Comparison of ENCODE assay signal across 1 cellular context in the genomic region with DNA sequence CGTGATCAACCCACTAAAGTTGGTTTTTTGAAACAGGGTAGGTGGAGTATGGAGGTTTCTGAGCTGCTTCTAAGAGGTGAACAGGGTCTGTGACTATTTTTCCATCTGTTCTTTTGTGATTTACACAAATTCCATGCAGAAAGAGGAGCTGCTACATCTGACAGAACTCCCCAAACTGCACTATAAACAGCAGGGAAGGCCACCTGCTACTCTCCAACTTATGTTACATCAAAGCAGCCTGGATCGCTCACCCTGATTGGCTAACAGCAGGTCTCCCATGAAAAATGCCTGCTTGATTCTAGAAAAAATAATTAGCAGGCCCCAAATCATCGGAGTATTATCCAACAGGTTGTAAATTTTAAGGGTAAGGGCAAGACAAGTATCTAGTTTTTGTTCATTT.
TF ChIP-seq lines count a peak whose summit lies in the region.

No MANE protein-coding gene starts in this region.

TF ChIP-seq in HepG2, 621 proteins besides CTCF, POLR2A, EP300 and RAD21 (continued from another document):
- no peak for TF ChIP-seq ETV5 (CRISPR knock-in tag; IDR thresholded peaks at IDR 0.05; ENCODE audit: borderline replicate concordance)
- TF ChIP-seq IKZF4 (CRISPR knock-in tag; IDR thresholded peaks at IDR 0.05; ENCODE audit: borderline replicate concordance, low read depth, not compliant biosample characterization): no peak
- TF ChIP-seq ZNF577 (CRISPR knock-in tag; IDR thresholded peaks at IDR 0.05; ENCODE audit: borderline replicate concordance, low read depth): no peak
- no peak for TF ChIP-seq DMAP1 (CRISPR knock-in tag; IDR thresholded peaks at IDR 0.05)
- TF ChIP-seq ZNF282 (IDR thresholded peaks at IDR 0.05; ENCODE audit: partially characterized antibody): no peak
- TF ChIP-seq ZNF225 (CRISPR knock-in tag; IDR thresholded peaks at IDR 0.05): no peak
- TF ChIP-seq, protein P1, sequence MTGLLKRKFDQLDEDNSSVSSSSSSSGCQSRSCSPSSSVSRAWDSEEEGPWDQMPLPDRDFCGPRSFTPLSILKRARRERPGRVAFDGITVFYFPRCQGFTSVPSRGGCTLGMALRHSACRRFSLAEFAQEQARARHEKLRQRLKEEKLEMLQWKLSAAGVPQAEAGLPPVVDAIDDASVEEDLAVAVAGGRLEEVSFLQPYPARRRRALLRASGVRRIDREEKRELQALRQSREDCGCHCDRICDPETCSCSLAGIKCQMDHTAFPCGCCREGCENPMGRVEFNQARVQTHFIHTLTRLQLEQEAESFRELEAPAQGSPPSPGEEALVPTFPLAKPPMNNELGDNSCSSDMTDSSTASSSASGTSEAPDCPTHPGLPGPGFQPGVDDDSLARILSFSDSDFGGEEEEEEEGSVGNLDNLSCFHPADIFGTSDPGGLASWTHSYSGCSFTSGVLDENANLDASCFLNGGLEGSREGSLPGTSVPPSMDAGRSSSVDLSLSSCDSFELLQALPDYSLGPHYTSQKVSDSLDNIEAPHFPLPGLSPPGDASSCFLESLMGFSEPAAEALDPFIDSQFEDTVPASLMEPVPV (CRISPR knock-in tag; IDR thresholded peaks at IDR 0.05): no peak
- TF ChIP-seq, protein P2, sequence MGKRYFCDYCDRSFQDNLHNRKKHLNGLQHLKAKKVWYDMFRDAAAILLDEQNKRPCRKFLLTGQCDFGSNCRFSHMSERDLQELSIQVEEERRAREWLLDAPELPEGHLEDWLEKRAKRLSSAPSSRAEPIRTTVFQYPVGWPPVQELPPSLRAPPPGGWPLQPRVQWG (CRISPR knock-in tag; IDR thresholded peaks at IDR 0.05; ENCODE audit: borderline replicate concordance, low read depth): no peak
- no peak for TF ChIP-seq ZNF335 (CRISPR knock-in tag; IDR thresholded peaks at IDR 0.05)
- TF ChIP-seq CHD4 (IDR thresholded peaks at IDR 0.05; ENCODE audit: borderline replicate concordance, low read length): no peak
- TF ChIP-seq, protein P3, sequence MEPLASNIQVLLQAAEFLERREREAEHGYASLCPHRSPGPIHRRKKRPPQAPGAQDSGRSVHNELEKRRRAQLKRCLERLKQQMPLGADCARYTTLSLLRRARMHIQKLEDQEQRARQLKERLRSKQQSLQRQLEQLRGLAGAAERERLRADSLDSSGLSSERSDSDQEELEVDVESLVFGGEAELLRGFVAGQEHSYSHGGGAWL (CRISPR knock-in tag; IDR thresholded peaks at IDR 0.05): no peak
- no peak for TF ChIP-seq WIZ (CRISPR knock-in tag; IDR thresholded peaks at IDR 0.05)
- no peak for TF ChIP-seq ZNF782 (CRISPR knock-in tag; IDR thresholded peaks at IDR 0.05; ENCODE audit: borderline replicate concordance)
- TF ChIP-seq HDAC6 (IDR thresholded peaks at IDR 0.05; ENCODE audit: low read depth, low read length): no peak
- TF ChIP-seq, protein P4, sequence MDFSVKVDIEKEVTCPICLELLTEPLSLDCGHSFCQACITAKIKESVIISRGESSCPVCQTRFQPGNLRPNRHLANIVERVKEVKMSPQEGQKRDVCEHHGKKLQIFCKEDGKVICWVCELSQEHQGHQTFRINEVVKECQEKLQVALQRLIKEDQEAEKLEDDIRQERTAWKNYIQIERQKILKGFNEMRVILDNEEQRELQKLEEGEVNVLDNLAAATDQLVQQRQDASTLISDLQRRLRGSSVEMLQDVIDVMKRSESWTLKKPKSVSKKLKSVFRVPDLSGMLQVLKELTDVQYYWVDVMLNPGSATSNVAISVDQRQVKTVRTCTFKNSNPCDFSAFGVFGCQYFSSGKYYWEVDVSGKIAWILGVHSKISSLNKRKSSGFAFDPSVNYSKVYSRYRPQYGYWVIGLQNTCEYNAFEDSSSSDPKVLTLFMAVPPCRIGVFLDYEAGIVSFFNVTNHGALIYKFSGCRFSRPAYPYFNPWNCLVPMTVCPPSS (IDR thresholded peaks at IDR 0.05): no peak
- TF ChIP-seq POLR2AphosphoS2 (IDR thresholded peaks at IDR 0.05; ENCODE audit: low read depth, low read length): no peak
- no peak for TF ChIP-seq ARHGAP35 (CRISPR knock-in tag; IDR thresholded peaks at IDR 0.05; ENCODE audit: borderline replicate concordance)
